ENCODE assay signal across 18 cellular contexts in genomic region chr14:30995674-30996073, GRCh38. TPM values are rescaled to one million over a fixed set of nuclear protein-coding genes. Genes with fewer than 3 reads are reported as not detected.
A peak's percentile ranks its signal among the peaks of the same experiment; 100 is the strongest.
DNase-seq lines count a peak whose midpoint lies in the region; ATAC-seq and TF ChIP-seq lines count a peak whose summit lies in the region.
"Had no signal": no experiment of that assay in that cellular context is flagged by ENCODE, and none has a peak within 500 bp of the region (broad histone marks: within the 10 kb centered on the region; RNA-seq: fewer than 3 reads in every experiment).

No MANE protein-coding gene starts in this region.

- H3K36me3 Mint-ChIP-seq in T-helper 17 cell (ENCODE audit: low read depth) (no peaks in the 10 kb centered on the region), endothelial cell (ENCODE audit: low read depth, unreplicated experiment) (peaks cover 10% of the 10 kb centered on the region)

- H3K27ac Mint-ChIP-seq in T-helper 17 cell (peak overlapping the region; percentile 77), endothelial cell (ENCODE audit: unreplicated experiment) (no peak overlapping the region)

- WGBS in liver, result 88% methylated on average over 3 of the region's 3 CpGs

- no peaks in the 10 kb centered on the region for H3K9me3 Mint-ChIP-seq in endothelial cell (ENCODE audit: unreplicated experiment)

- H3K36me3 ChIP-seq in liver (ENCODE audit: control insufficient read depth in 4 of 4, insufficient read depth in 3 of 4, low read depth in 1 of 4, low read length in 3 of 4), result no peaks in the 10 kb centered on the region
- peaks cover 0 to 4% (median 0%) of the 10 kb centered on the region in 3 donors for H3K36me3 ChIP-seq in skeletal muscle tissue (ENCODE audit: control insufficient read depth in 3 of 3, insufficient read depth in 3 of 3, low read length in 3 of 3)
- H3K36me3 ChIP-seq: uterus had no signal

- no peaks in the 10 kb centered on the region for H3K27me3 Mint-ChIP-seq in T-helper 17 cell
- no peaks in the 10 kb centered on the region for H3K27me3 Mint-ChIP-seq in endothelial cell (ENCODE audit: unreplicated experiment)

- H3K9me3 ChIP-seq in T-helper 17 cell (ENCODE audit: control insufficient read depth, low read length, poor library complexity, severe bottlenecking), result peaks cover 8% of the 10 kb centered on the region
- H3K9me3 ChIP-seq in liver (ENCODE audit: control insufficient read depth in 4 of 4, low read length in 3 of 4), result no peaks in the 10 kb centered on the region
- peaks cover 2 to 5% (median 3%) of the 10 kb centered on the region in 3 donors for H3K9me3 ChIP-seq in skeletal muscle tissue (ENCODE audit: control insufficient read depth in 3 of 3, low read length in 3 of 3)

- H3K4me1 Mint-ChIP-seq in T-helper 17 cell (peaks cover 23% of the 10 kb centered on the region), endothelial cell (ENCODE audit: unreplicated experiment) (peaks cover 19% of the 10 kb centered on the region)

- H3K4me1 ChIP-seq in liver (ENCODE audit: control insufficient read depth in 4 of 4, insufficient read depth in 4 of 4, low read length in 3 of 4) (peaks cover 0 to 21% (median 10%) of the 10 kb centered on the region in 4 donors), skeletal muscle tissue (ENCODE audit: control insufficient read depth in 3 of 3, insufficient read depth in 3 of 3, low read length in 3 of 3) (peaks cover 6 to 16% (median 14%) of the 10 kb centered on the region in 3 donors)

- ATAC-seq in Right ventricle myocardium superior (ENCODE audit: poor library complexity) (peak; percentile 14), T-helper 17 cell (no peak)

- no peaks in the 10 kb centered on the region for H3K27me3 ChIP-seq in liver (ENCODE audit: control insufficient read depth in 4 of 4, insufficient read depth in 4 of 4, low read length in 3 of 4)
- no peaks in the 10 kb centered on the region for H3K27me3 ChIP-seq in skeletal muscle tissue (ENCODE audit: control insufficient read depth in 3 of 3, insufficient read depth in 3 of 3, low read length in 3 of 3)
- H3K27me3 ChIP-seq: SJCRH30, uterus had no signal

- H3K4me3 ChIP-seq in liver (ENCODE audit: low read depth in 1 of 3, low read length in 3 of 3), result no peak overlapping the region
- peak overlapping the region in 1 of 3 donors; percentile 39 for H3K4me3 ChIP-seq in skeletal muscle tissue (ENCODE audit: low read length in 3 of 3)
- H3K4me3 ChIP-seq: SJCRH30, uterus had no signal

- TF ChIP-seq CTCF in liver (IDR thresholded peaks at IDR 0.05; ENCODE audit: low read depth, low read length, missing input control) (no peak), endothelial cell (IDR thresholded peaks at IDR 0.05; ENCODE audit: unreplicated experiment) (no peak)

- peak overlapping the region; percentile 6 to 33 for H3K27ac ChIP-seq in liver (ENCODE audit: low read depth in 1 of 2, low read length in 2 of 2)
- peak overlapping the region; percentile 57 for H3K27ac ChIP-seq in skeletal muscle tissue (ENCODE audit: low read depth, low read length)
- H3K27ac ChIP-seq: SJCRH30, uterus had no signal

- no peak overlapping the region for H3K9ac ChIP-seq in liver (ENCODE audit: low read depth in 1 of 2, low read length in 2 of 2)
- H3K9ac ChIP-seq in skeletal muscle tissue (ENCODE audit: low read depth in 1 of 3, low read length in 3 of 3), result peak overlapping the region in 2 of 3 donors; percentile 2 to 51

- no peak overlapping the region for H3K4me3 Mint-ChIP-seq in T-helper 17 cell
- no peak overlapping the region for H3K4me3 Mint-ChIP-seq in endothelial cell (ENCODE audit: unreplicated experiment)
- H3K4me3 Mint-ChIP-seq: stimulated activated effector memory CD8-positive, alpha-beta T cell treated with anti-CD3 and anti-CD28 coated beads, Interleukin-12 subunit alpha, Interleukin-12 subunit beta, amount 100 ng/mL, for 72 hours had no signal

- no peak for TF ChIP-seq RAD21 in liver (IDR thresholded peaks at IDR 0.05)

- intact Hi-C loops in Right ventricle myocardium superior (cut with DNase I) (no loop called here), cardiac septum (cut with DNase I) (no loop called here)

- no peak for DNase-seq in Right ventricle myocardium superior
- no peak for DNase-seq in cardiac septum (ENCODE audit: low spot score)
- DNase-seq in T-helper 17 cell, result no peak
- DNase-seq in NAMALWA (ENCODE audit: low spot score), result no peak
- no peak for DNase-seq in activated gamma-delta T cell (lab: John Stamatoyannopoulos, UW)
- no peak for DNase-seq in endothelial cell (ENCODE audit: low spot score)
- DNase-seq: activated CD8-positive, alpha-beta memory T cell treated with anti-CD3 and anti-CD28 coated beads for 24 hours; activated effector memory CD4-positive, alpha-beta T cell treated with anti-CD3 and anti-CD28 coated beads, Interleukin-2, amount 50 U/mL, for 16 hours; effector CD4-positive, alpha-beta T cell; KG1; NCI-H1436; NCI-H2227 treated with DMSO at 0.1 percent for 48 hours; stimulated activated CD4-positive, alpha-beta T cell treated with anti-CD3 and anti-CD28 coated beads, Interleukin-4, amount 100 ng/mL, for 4 hours; uterus had no signal

TF ChIP-seq in liver, 16 proteins besides CTCF, POLR2A, EP300 and RAD21:
- TF ChIP-seq HNF4A (conservative IDR thresholded peaks at IDR 0.05) (no peak), YY1 (IDR thresholded peaks at IDR 0.05) (no peak), JUND (IDR thresholded peaks at IDR 0.05) (no peak), SP1 (IDR thresholded peaks at IDR 0.05) (no peak), TAF1 (conservative IDR thresholded peaks at IDR 0.05) (no peak), EGR1 (IDR thresholded peaks at IDR 0.05; ENCODE audit: low read depth in 2 of 2) (no peak), RXRA (IDR thresholded peaks at IDR 0.05) (no peak), HNF4G (IDR thresholded peaks at IDR 0.05) (no peak)

RNA-seq across cellular contexts. Expression of gene AP4S1, which starts 29.8 kb away (rescaled TPM):
- total RNA-seq in Right ventricle myocardium superior (6.7 TPM), cardiac septum (8.7 TPM), T-helper 17 cell (10 to 100 TPM; 11.7 to 14.0 TPM), liver (1 to 10 TPM; 1.8 to 4.3 TPM), skeletal muscle tissue (14.6 TPM), endothelial cell (ENCODE audit: unreplicated experiment) (9.2 TPM)
- 1 to 10 TPM; 1.3 to 1.7 TPM for polyA plus RNA-seq in liver

RNA-seq across cellular contexts. Expression of gene STRN3, which starts 30.5 kb away (rescaled TPM):
- total RNA-seq in Right ventricle myocardium superior (45.1 TPM), cardiac septum (55.0 TPM), T-helper 17 cell (10 to 100 TPM; 23.1 to 25.1 TPM), liver (10 to 100 TPM; 41.4 to 47.5 TPM), skeletal muscle tissue (69.9 TPM), endothelial cell (ENCODE audit: unreplicated experiment) (42.7 TPM)
- 10 to 100 TPM in 1 of 2 donors, 1 to 10 TPM in 1; 6.8 to 20.9 TPM for polyA plus RNA-seq in liver

Comparison
In these comparisons a context has a peak if more than half of its experiments do, and no peak if none do; other contexts are left out.
1. H3K9ac ChIP-seq: peak in skeletal muscle tissue (2 of 3); none in liver (0 of 2).